22 cellular contexts compared by ENCODE assay signal in the genomic region with DNA sequence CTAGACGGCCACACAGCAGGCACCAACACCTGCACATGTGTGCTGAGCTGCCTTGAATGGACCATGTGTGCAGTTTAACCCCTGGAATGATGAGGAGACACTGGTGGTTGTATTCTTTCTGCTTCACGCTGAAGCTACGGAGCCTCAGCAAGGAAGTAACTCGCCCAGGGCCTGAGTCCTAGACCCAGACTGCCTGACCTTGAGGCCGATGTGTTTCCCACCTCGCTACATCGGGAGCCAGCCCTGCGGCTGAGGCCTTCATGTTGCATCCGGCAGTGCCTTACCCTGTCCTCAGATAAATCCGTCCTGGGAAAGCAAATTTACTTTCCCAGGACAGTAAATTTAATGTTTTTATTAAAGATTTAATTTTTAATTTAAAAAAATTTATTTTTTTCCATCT.
DNase-seq lines count a peak whose midpoint lies in the region; ATAC-seq and TF ChIP-seq lines count a peak whose summit lies in the region.
"Had no signal": no experiment of that assay in that cellular context is flagged by ENCODE, and none has a peak within 500 bp of the region (broad histone marks: within the 10 kb centered on the region; RNA-seq: fewer than 3 reads in every experiment).

No MANE protein-coding gene starts in this region.

- in situ Hi-C loops in mammary epithelial cell (cut with MboI; ENCODE audit: low sequenced_read_pairs in 2 of 2): no loop called here

- H3K9ac ChIP-seq in mammary epithelial cell (ENCODE audit: insufficient read depth, low read length): no peak overlapping the region
- H3K9ac ChIP-seq: BLaER1 had no signal

- peak overlapping the region; percentile 48 to 57 for H3K27ac ChIP-seq in breast epithelium
- no peak overlapping the region for H3K27ac ChIP-seq in mammary epithelial cell (ENCODE audit: insufficient read depth, low read depth, low read length)
- no peak overlapping the region for H3K27ac ChIP-seq in tibial nerve
- H3K27ac ChIP-seq: 22Rv1, BLaER1, SJSA1 had no signal

- no peak for TF ChIP-seq EP300 in tibial nerve (IDR thresholded peaks at IDR 0.05)

- H4K20me1 ChIP-seq in mammary epithelial cell (ENCODE audit: insufficient read depth, low read length): no peaks in the 10 kb centered on the region

- H3K4me3 Mint-ChIP-seq in activated B cell treated with CpG ODN at 0.5 μM for 24 hours (no peak overlapping the region), nephron (no peak overlapping the region)
- H3K4me3 Mint-ChIP-seq in stimulated activated naive B cell treated with anti-CD40 and anti-IgM and Interleukin-4, amounts not matched to agents 10 μg/mL and 1 μg/mL and 100 μg/mL, for 72 hours: no peak overlapping the region
- H3K4me3 Mint-ChIP-seq: CD4-positive, alpha-beta T cell; H9 had no signal

- H3K79me2 ChIP-seq in mammary epithelial cell (ENCODE audit: insufficient read depth, low read length): peaks cover 2% of the 10 kb centered on the region

- intact Hi-C loops in breast epithelium (cut with DNase I; ENCODE audit: low total_unique reads) (no loop called here), mammary epithelial cell (cut with micrococcal nuclease) (no loop called here), activated B cell treated with CpG ODN at 0.5 μM for 24 hours (cut with micrococcal nuclease) (no loop called here)

- no peak overlapping the region for H2AFZ ChIP-seq in mammary epithelial cell (ENCODE audit: low read depth, low read length)

- H3K27me3 Mint-ChIP-seq in activated B cell treated with CpG ODN at 0.5 μM for 24 hours: no peaks in the 10 kb centered on the region
- H3K27me3 Mint-ChIP-seq in nephron (ENCODE audit: low read depth): peaks cover 3% of the 10 kb centered on the region
- H3K27me3 Mint-ChIP-seq in stimulated activated naive B cell treated with anti-CD40 and anti-IgM and Interleukin-4, amounts not matched to agents 10 μg/mL and 1 μg/mL and 100 μg/mL, for 72 hours: no peaks in the 10 kb centered on the region
- H3K27me3 Mint-ChIP-seq: CD4-positive, alpha-beta T cell had no signal

- H3K27me3 ChIP-seq in breast epithelium: no peaks in the 10 kb centered on the region
- no peaks in the 10 kb centered on the region for H3K27me3 ChIP-seq in mammary epithelial cell (ENCODE audit: insufficient read depth, low read length)
- H3K27me3 ChIP-seq in tibial nerve: no peaks in the 10 kb centered on the region
- H3K27me3 ChIP-seq: BLaER1, SJSA1 had no signal

- H3K36me3 Mint-ChIP-seq in activated B cell treated with CpG ODN at 0.5 μM for 24 hours (ENCODE audit: low read depth) (peaks cover 65% of the 10 kb centered on the region), nephron (ENCODE audit: low read depth) (no peaks in the 10 kb centered on the region)
- H3K36me3 Mint-ChIP-seq in stimulated activated naive B cell treated with anti-CD40 and anti-IgM and Interleukin-4, amounts not matched to agents 10 μg/mL and 1 μg/mL and 100 μg/mL, for 72 hours: peaks cover 31 to 39% of the 10 kb centered on the region in 2 donors

- ATAC-seq in activated B cell treated with CpG ODN at 0.5 μM for 24 hours (ENCODE audit: low read depth) (no peak), HG03175 (IDR thresholded peaks at IDR 0.05; ENCODE audit: unreplicated experiment) (no peak)
- ATAC-seq in stimulated activated naive B cell treated with anti-CD40 and anti-IgM and Interleukin-4, amounts not matched to agents 10 μg/mL and 1 μg/mL and 100 μg/mL, for 72 hours (replicated peaks): no peak

- no peak for TF ChIP-seq CTCF in breast epithelium (IDR thresholded peaks at IDR 0.05)
- no peak for TF ChIP-seq CTCF in mammary epithelial cell (conservative IDR thresholded peaks at IDR 0.05 in 1 of 2, IDR thresholded peaks at IDR 0.05 in 1 of 2; ENCODE audit: extremely low read depth in 1 of 2, insufficient read depth in 1 of 2, low read depth in 1 of 2, low read length in 2 of 2)
- TF ChIP-seq CTCF in activated B cell treated with CpG ODN at 0.5 μM for 24 hours (IDR thresholded peaks at IDR 0.05): no peak
- TF ChIP-seq CTCF in nephron (IDR thresholded peaks at IDR 0.05; ENCODE audit: unreplicated experiment in 3 of 3): no peak
- no peak for TF ChIP-seq CTCF in tibial nerve (IDR thresholded peaks at IDR 0.05)

- H3K4me3 ChIP-seq in breast epithelium: no peak overlapping the region
- no peak overlapping the region for H3K4me3 ChIP-seq in mammary epithelial cell (replicated peaks in 1 of 3; ENCODE audit: insufficient read depth in 1 of 3, low read depth in 2 of 3, low read length in 3 of 3)
- H3K4me3 ChIP-seq in tibial nerve: no peak overlapping the region
- H3K4me3 ChIP-seq: BLaER1, SJSA1 had no signal

- BruUV-seq in mammary epithelial cell (replicated peaks; lab: Mats Ljungman, UMichigan): no TSS peak

- H3K9me3 Mint-ChIP-seq in activated B cell treated with CpG ODN at 0.5 μM for 24 hours (no peaks in the 10 kb centered on the region), nephron (no peaks in the 10 kb centered on the region)
- H3K9me3 Mint-ChIP-seq in stimulated activated naive B cell treated with anti-CD40 and anti-IgM and Interleukin-4, amounts not matched to agents 10 μg/mL and 1 μg/mL and 100 μg/mL, for 72 hours: peaks cover 0 to 3% of the 10 kb centered on the region in 2 donors
- H3K9me3 Mint-ChIP-seq: CD4-positive, alpha-beta T cell; H9 had no signal

- H3K36me3 ChIP-seq in breast epithelium: no peaks in the 10 kb centered on the region
- no peaks in the 10 kb centered on the region for H3K36me3 ChIP-seq in mammary epithelial cell (ENCODE audit: insufficient read depth, low read length)
- H3K36me3 ChIP-seq in tibial nerve: no peaks in the 10 kb centered on the region
- H3K36me3 ChIP-seq: BLaER1, SJSA1 had no signal

- H3K4me1 Mint-ChIP-seq in activated B cell treated with CpG ODN at 0.5 μM for 24 hours (peaks cover 21% of the 10 kb centered on the region), nephron (peaks cover 51% of the 10 kb centered on the region)
- H3K4me1 Mint-ChIP-seq in stimulated activated naive B cell treated with anti-CD40 and anti-IgM and Interleukin-4, amounts not matched to agents 10 μg/mL and 1 μg/mL and 100 μg/mL, for 72 hours: peaks cover 26 to 64% of the 10 kb centered on the region in 2 donors

- 86% methylated on average over 10 of the region's 10 CpGs for WGBS in mammary epithelial cell (ENCODE audit: low coverage, missing lambda C conversion rate)
- 80 to 81% methylated on average over 10 of the region's 10 CpGs for WGBS in tibial nerve, 2 donors

- no peak for TF ChIP-seq POLR2A in breast epithelium (IDR thresholded peaks at IDR 0.05)
- TF ChIP-seq POLR2A in tibial nerve (IDR thresholded peaks at IDR 0.05): no peak

- dilution Hi-C loops in mammary epithelial cell (cut with HindIII; ENCODE audit: low sequenced_read_pairs): no loop called here

- DNase-seq in breast epithelium (ENCODE audit: low spot score in 2 of 2): no peak
- DNase-seq in mammary epithelial cell: no peak
- DNase-seq in activated B cell treated with CpG ODN at 0.5 μM for 24 hours: no peak
- DNase-seq in stimulated activated naive B cell treated with anti-CD40 and anti-IgM and Interleukin-4, amounts not matched to agents 10 μg/mL and 1 μg/mL and 100 μg/mL, for 72 hours: no peak
- DNase-seq in T-helper 9 cell: no peak
- no peak for DNase-seq in tibial nerve (ENCODE audit: low spot score in 2 of 2)
- DNase-seq: ACHN; Caco-2; CD4-positive, alpha-beta T cell; DMS153; H9; KG1; NCI-H1105; NCI-H2029 treated with DMSO at 0.1 percent for 48 hours; NCI-H226; NCI-H510A treated with DMSO at 0.1 percent for 48 hours; NCI-H748 treated with DMSO at 0.1 percent for 48 hours had no signal

- H3K27ac Mint-ChIP-seq in activated B cell treated with CpG ODN at 0.5 μM for 24 hours: peak overlapping the region; percentile 7
- peak overlapping the region; percentile 72 to 78 (median 77) for H3K27ac Mint-ChIP-seq in nephron
- H3K27ac Mint-ChIP-seq in stimulated activated naive B cell treated with anti-CD40 and anti-IgM and Interleukin-4, amounts not matched to agents 10 μg/mL and 1 μg/mL and 100 μg/mL, for 72 hours: peak overlapping the region; percentile 73
- H3K27ac Mint-ChIP-seq: CD4-positive, alpha-beta T cell; H9 had no signal

- H3K9me3 ChIP-seq in breast epithelium (no peaks in the 10 kb centered on the region), mammary epithelial cell (replicated peaks; ENCODE audit: insufficient read depth, low read length) (no peaks in the 10 kb centered on the region), tibial nerve (no peaks in the 10 kb centered on the region)
- H3K9me3 ChIP-seq: BLaER1, Caco-2, SJSA1 had no signal

- H3K4me1 ChIP-seq in breast epithelium (no peaks in the 10 kb centered on the region), mammary epithelial cell (ENCODE audit: insufficient read depth, low read length) (peaks cover 3% of the 10 kb centered on the region), tibial nerve (peaks cover 0 to 6% (median 0%) of the 10 kb centered on the region in 4 donors)
- H3K4me1 ChIP-seq: SJSA1 had no signal

- no peak overlapping the region for H3K4me2 ChIP-seq in mammary epithelial cell (ENCODE audit: insufficient read depth, low read depth, low read length)
- H3K4me2 ChIP-seq: BLaER1 had no signal

- CTCF ChIA-PET in mammary epithelial cell (lab: Charles Lee; ENCODE audit: low non-redundant PET) (no interaction called here), activated B cell treated with CpG ODN at 0.5 μM for 24 hours (lab: Charles Lee) (no interaction called here)

- POLR2A ChIA-PET in activated B cell treated with CpG ODN at 0.5 μM for 24 hours (lab: Charles Lee): no interaction called here

Comparison
In these comparisons a context has a peak if more than half of its experiments do, and no peak if none do; other contexts are left out.
1. H3K27ac ChIP-seq: peak in breast epithelium (2 of 2); none in mammary epithelial cell (single experiment) and tibial nerve (0 of 4).
2. H3K27ac Mint-ChIP-seq: peak in every context shown above with its lines; median percentile 77 in nephron; 73 in stimulated activated naive B cell treated with anti-CD40 and anti-IgM and Interleukin-4, amounts not matched to agents 10 μg/mL and 1 μg/mL and 100 μg/mL, for 72 hours; 7 in activated B cell treated with CpG ODN at 0.5 μM for 24 hours.